ENCODE assay signal across 20 cellular contexts in genomic region chr3:52479876-52480575, GRCh38. TPM values are rescaled to one million over a fixed set of nuclear protein-coding genes. Genes with fewer than 3 reads are reported as not detected.
A peak's percentile ranks its signal among the peaks of the same experiment; 100 is the strongest.
DNase-seq lines count a peak whose midpoint lies in the region; ATAC-seq and TF ChIP-seq lines count a peak whose summit lies in the region.
"Had no signal": no experiment of that assay in that cellular context is flagged by ENCODE, and none has a peak within 500 bp of the region (broad histone marks: within the 10 kb centered on the region; RNA-seq: fewer than 3 reads in every experiment).

No MANE protein-coding gene starts in this region.

- H3K27ac ChIP-seq in BLaER1 treated with 17β-estradiol and CSF1 and Interleukin-3, amounts not matched to agents 10 nM and 100 nM = peak overlapping the region in 9 of 11 experiments; percentile 9 to 74 (median 37); a peak in 14 of 22 replicates
- H3K27ac ChIP-seq in adrenal gland = peak overlapping the region in 4 of 5 donors; percentile 6 to 94 (median 58)
- H3K27ac ChIP-seq in gastroesophageal sphincter = peak overlapping the region in 3 of 4 donors; percentile 5 to 83 (median 21)
- H3K27ac ChIP-seq: C4-2B had no signal

- H3K4me1 ChIP-seq in BLaER1 treated with 17β-estradiol and CSF1 and Interleukin-3, amounts not matched to agents 10 nM and 100 nM = peaks cover 13 to 100% (median 78%) of the 10 kb centered on the region in 10 experiments
- H3K4me1 ChIP-seq in adrenal gland (replicated peaks in 1 of 2) = peaks cover 21 to 56% of the 10 kb centered on the region in 2 donors
- H3K4me1 ChIP-seq in gastroesophageal sphincter = peaks cover 5 to 27% (median 19%) of the 10 kb centered on the region in 3 donors
- H3K4me1 ChIP-seq: Caco-2 had no signal

- TF ChIP-seq EP300 in gastroesophageal sphincter (IDR thresholded peaks at IDR 0.05) = no peak

- no peaks in the 10 kb centered on the region for H3K9me3 Mint-ChIP-seq in stimulated activated effector memory CD8-positive, alpha-beta T cell treated with anti-CD3 and anti-CD28 coated beads, Interleukin-12 subunit alpha, Interleukin-12 subunit beta, amount 100 ng/mL, for 72 hours

- ATAC-seq in gastroesophageal sphincter = no peak
- ATAC-seq in stimulated activated effector memory CD8-positive, alpha-beta T cell treated with anti-CD3 and anti-CD28 coated beads, Interleukin-12 subunit alpha, Interleukin-12 subunit beta, amount 100 ng/mL, for 72 hours = no peak
- ATAC-seq in sciatic nerve = no peak
- no peak for ATAC-seq in SK-N-SH treated with all-trans-retinoic acid at 6 μM for 48 hours

- intact Hi-C loops in adrenal gland (cut with DNase I) = loop anchor here in 1 of 2 donors (10.0 kb wide), 1 partner anchor 215 kb away; no protein-coding TSS in a partner anchor
- intact Hi-C loops in sciatic nerve (cut with DNase I) = no loop called here

- DNase-seq in adrenal gland (no peak), NCI-H226 (no peak), sciatic nerve (ENCODE audit: low spot score) (no peak), activated gamma-delta T cell (lab: John Stamatoyannopoulos, UW) (no peak)
- DNase-seq in stimulated activated effector memory CD8-positive, alpha-beta T cell treated with anti-CD3 and anti-CD28 coated beads, Interleukin-12 subunit alpha, Interleukin-12 subunit beta, amount 100 ng/mL, for 72 hours (ENCODE audit: low spot score in 2 of 2) = no peak
- DNase-seq: Caco-2, DMS153, GOT3, KBM-7, NCI-H1436, NCI-H2029 treated with DMSO at 0.1 percent for 48 hours, NCI-H2171 treated with DMSO at 0.1 percent for 48 hours, NCI-H748 treated with DMSO at 0.1 percent for 48 hours, RPMI8226 had no signal

- H3K36me3 Mint-ChIP-seq in stimulated activated effector memory CD8-positive, alpha-beta T cell treated with anti-CD3 and anti-CD28 coated beads, Interleukin-12 subunit alpha, Interleukin-12 subunit beta, amount 100 ng/mL, for 72 hours = peaks cover 76% of the 10 kb centered on the region

- TF ChIP-seq POLR2A in adrenal gland (IDR thresholded peaks at IDR 0.05) = no peak
- no peak for TF ChIP-seq POLR2A in gastroesophageal sphincter (IDR thresholded peaks at IDR 0.05)

- H3K27ac Mint-ChIP-seq in stimulated activated effector memory CD8-positive, alpha-beta T cell treated with anti-CD3 and anti-CD28 coated beads, Interleukin-12 subunit alpha, Interleukin-12 subunit beta, amount 100 ng/mL, for 72 hours = peak overlapping the region; percentile 54

- H3K4me3 ChIP-seq in BLaER1 treated with 17β-estradiol and CSF1 and Interleukin-3, amounts not matched to agents 10 nM and 100 nM = no peak overlapping the region
- H3K4me3 ChIP-seq in adrenal gland (no peak overlapping the region), gastroesophageal sphincter (peak overlapping the region in 1 of 2 donors; percentile 4)

- H3K9me3 ChIP-seq in BLaER1 treated with 17β-estradiol and CSF1 and Interleukin-3, amounts not matched to agents 10 nM and 100 nM (replicated peaks in 1 of 11) = no peaks in the 10 kb centered on the region
- H3K9me3 ChIP-seq in adrenal gland (replicated peaks in 1 of 3) (no peaks in the 10 kb centered on the region), gastroesophageal sphincter (no peaks in the 10 kb centered on the region)
- H3K9me3 ChIP-seq: Caco-2 had no signal

- no peaks in the 10 kb centered on the region for H3K4me1 Mint-ChIP-seq in stimulated activated effector memory CD8-positive, alpha-beta T cell treated with anti-CD3 and anti-CD28 coated beads, Interleukin-12 subunit alpha, Interleukin-12 subunit beta, amount 100 ng/mL, for 72 hours

- peak overlapping the region in 5 of 11 experiments; percentile 46 to 94 (median 93); a peak in 10 of 22 replicates for H3K4me2 ChIP-seq in BLaER1 treated with 17β-estradiol and CSF1 and Interleukin-3, amounts not matched to agents 10 nM and 100 nM

- TF ChIP-seq CTCF in adrenal gland (IDR thresholded peaks at IDR 0.05) (no peak), gastroesophageal sphincter (IDR thresholded peaks at IDR 0.05) (no peak)

- H3K4me3 Mint-ChIP-seq in stimulated activated effector memory CD8-positive, alpha-beta T cell treated with anti-CD3 and anti-CD28 coated beads, Interleukin-12 subunit alpha, Interleukin-12 subunit beta, amount 100 ng/mL, for 72 hours = no peak overlapping the region

- H4K20me1 ChIP-seq in BLaER1 treated with 17β-estradiol and CSF1 and Interleukin-3, amounts not matched to agents 10 nM and 100 nM = no peaks in the 10 kb centered on the region

- H3K36me3 ChIP-seq in BLaER1 treated with 17β-estradiol and CSF1 and Interleukin-3, amounts not matched to agents 10 nM and 100 nM = peaks cover 80 to 92% (median 87%) of the 10 kb centered on the region in 11 experiments
- peaks cover 0 to 81% of the 10 kb centered on the region in 2 donors for H3K36me3 ChIP-seq in adrenal gland (replicated peaks in 1 of 2)
- H3K36me3 ChIP-seq in gastroesophageal sphincter = peaks cover 0 to 87% of the 10 kb centered on the region in 2 donors

- H3K9ac ChIP-seq in BLaER1 treated with 17β-estradiol and CSF1 and Interleukin-3, amounts not matched to agents 10 nM and 100 nM = peak overlapping the region in 6 of 11 experiments; percentile 1 to 57 (median 44); a peak in 6 of 22 replicates

- no peaks in the 10 kb centered on the region for H3K27me3 ChIP-seq in BLaER1 treated with 17β-estradiol and CSF1 and Interleukin-3, amounts not matched to agents 10 nM and 100 nM
- H3K27me3 ChIP-seq in adrenal gland = no peaks in the 10 kb centered on the region
- no peaks in the 10 kb centered on the region for H3K27me3 ChIP-seq in gastroesophageal sphincter

- 62 to 79% (median 67%) methylated on average over 13 to 16 of the region's 16 CpGs for WGBS in adrenal gland, 4 donors
- 81 to 82% methylated on average over 5 to 6 of the region's 16 CpGs for WGBS in gastroesophageal sphincter (ENCODE audit: low coverage in 1 of 2), 2 donors

TF ChIP-seq in SK-N-SH treated with all-trans-retinoic acid at 6 μM for 48 hours, 23 proteins besides CTCF, POLR2A, EP300 and RAD21:
- TF ChIP-seq RARB (CRISPR knock-in tag; IDR thresholded peaks at IDR 0.05) = no peak
- TF ChIP-seq, protein P1, sequence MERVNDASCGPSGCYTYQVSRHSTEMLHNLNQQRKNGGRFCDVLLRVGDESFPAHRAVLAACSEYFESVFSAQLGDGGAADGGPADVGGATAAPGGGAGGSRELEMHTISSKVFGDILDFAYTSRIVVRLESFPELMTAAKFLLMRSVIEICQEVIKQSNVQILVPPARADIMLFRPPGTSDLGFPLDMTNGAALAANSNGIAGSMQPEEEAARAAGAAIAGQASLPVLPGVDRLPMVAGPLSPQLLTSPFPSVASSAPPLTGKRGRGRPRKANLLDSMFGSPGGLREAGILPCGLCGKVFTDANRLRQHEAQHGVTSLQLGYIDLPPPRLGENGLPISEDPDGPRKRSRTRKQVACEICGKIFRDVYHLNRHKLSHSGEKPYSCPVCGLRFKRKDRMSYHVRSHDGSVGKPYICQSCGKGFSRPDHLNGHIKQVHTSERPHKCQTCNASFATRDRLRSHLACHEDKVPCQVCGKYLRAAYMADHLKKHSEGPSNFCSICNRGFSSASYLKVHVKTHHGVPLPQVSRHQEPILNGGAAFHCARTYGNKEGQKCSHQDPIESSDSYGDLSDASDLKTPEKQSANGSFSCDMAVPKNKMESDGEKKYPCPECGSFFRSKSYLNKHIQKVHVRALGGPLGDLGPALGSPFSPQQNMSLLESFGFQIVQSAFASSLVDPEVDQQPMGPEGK (CRISPR knock-in tag; IDR thresholded peaks at IDR 0.05; ENCODE audit: borderline replicate concordance) = no peak
- TF ChIP-seq CSRNP3 (CRISPR knock-in tag; IDR thresholded peaks at IDR 0.05) = no peak

RNA-seq across cellular contexts. Expression of gene STAB1, which starts 15.1 kb away (rescaled TPM):
- total RNA-seq in adrenal gland = 100 to 1,000 TPM; 210 to 650 (median 466) TPM
- polyA plus RNA-seq in adrenal gland = 1,000 to 10,000 TPM in 1 of 3 donors, 100 to 1,000 TPM in 1, 10 to 100 TPM in 1; 33.9 to 1,593 (median 996) TPM
- 100 to 1,000 TPM in 2 of 4 donors, 10 to 100 TPM in 2; 76.2 to 167 (median 95.8) TPM for total RNA-seq in gastroesophageal sphincter
- total RNA-seq in sciatic nerve = 256 TPM
- total RNA-seq: NCI-H460 had no signal

RNA-seq across cellular contexts. Expression of gene NISCH, which starts 24.6 kb away (rescaled TPM):
- 100 to 1,000 TPM in 5 of 8 donors, 10 to 100 TPM in 3; 69.5 to 145 (median 113) TPM for total RNA-seq in adrenal gland
- polyA plus RNA-seq in adrenal gland = 100 to 1,000 TPM in 1 of 3 donors, 10 to 100 TPM in 2; 39.4 to 186 (median 93.5) TPM
- total RNA-seq in gastroesophageal sphincter = 10 to 100 TPM; 56.7 to 95.9 (median 78.9) TPM
- total RNA-seq in sciatic nerve = 163 TPM

RNA-seq across cellular contexts. Expression of gene TNNC1, which starts 26.2 kb away (rescaled TPM):
- 10 to 100 TPM in 3 of 8 donors, 1 to 10 TPM in 5; 1.1 to 42.0 (median 6.3) TPM for total RNA-seq in adrenal gland
- polyA plus RNA-seq in adrenal gland = 10 to 100 TPM in 2 of 3 donors, 1 to 10 TPM in 1; 4.2 to 32.7 (median 26.7) TPM
- total RNA-seq in gastroesophageal sphincter = 1 to 10 TPM in 3 of 4 donors, not detected in 1; 1.9 to 4.6 (median 2.4) TPM
- total RNA-seq in sciatic nerve = 205 TPM
- total RNA-seq: A673 had no signal

RNA-seq across cellular contexts. Expression of gene SEMA3G, which starts 35.1 kb away (rescaled TPM):
- total RNA-seq in adrenal gland = 1 to 10 TPM; 1.9 to 6.8 (median 3.1) TPM
- 1 to 10 TPM in 2 of 3 donors, under 1 TPM in 1; 0.81 to 6.4 (median 1.9) TPM for polyA plus RNA-seq in adrenal gland
- total RNA-seq in gastroesophageal sphincter = 10 to 100 TPM in 2 of 4 donors, 1 to 10 TPM in 2; 6.7 to 33.9 (median 20.3) TPM
- total RNA-seq in sciatic nerve = 38.3 TPM
- total RNA-seq: A673 had no signal

RNA-seq across cellular contexts. Expression of gene NT5DC2, which starts 53.6 kb away (rescaled TPM):
- total RNA-seq in adrenal gland (100 to 1,000 TPM in 3 of 8 donors, 10 to 100 TPM in 5; 50.8 to 180 (median 78.7) TPM), gastroesophageal sphincter (10 to 100 TPM; 21.7 to 69.5 (median 34.7) TPM), sciatic nerve (78.3 TPM)
- polyA plus RNA-seq in adrenal gland = 100 to 1,000 TPM in 2 of 3 donors, 10 to 100 TPM in 1; 91.9 to 384 (median 176) TPM
